In the genomic region with DNA sequence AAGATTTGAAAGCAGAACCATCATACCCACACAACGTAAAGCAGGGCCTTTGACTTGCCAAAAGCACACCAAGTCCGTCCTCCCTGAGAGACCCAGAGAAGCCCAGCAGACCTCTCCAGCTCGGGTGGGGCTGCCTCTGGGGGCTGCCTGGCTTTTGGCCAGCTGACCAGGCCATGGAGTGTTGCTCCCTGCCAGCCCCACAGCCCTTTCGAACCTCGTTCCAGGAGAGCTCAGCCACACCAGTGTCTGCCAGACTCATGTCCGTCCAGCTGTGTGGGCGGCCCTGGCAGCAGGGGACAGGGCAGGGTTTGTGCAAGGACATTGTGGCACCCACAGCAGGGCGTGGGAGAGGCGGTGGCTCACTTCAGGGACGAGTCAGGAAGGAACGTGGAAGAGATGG, we compare ENCODE assay signal across 12 cellular contexts. TPM values are rescaled to one million over a fixed set of nuclear protein-coding genes. Genes with fewer than 3 reads are reported as not detected.
DNase-seq lines count a peak whose midpoint lies in the region; ATAC-seq and TF ChIP-seq lines count a peak whose summit lies in the region.
"Had no signal": no experiment of that assay in that cellular context is flagged by ENCODE, and none has a peak within 500 bp of the region (broad histone marks: within the 10 kb centered on the region; RNA-seq: fewer than 3 reads in every experiment).

No MANE protein-coding gene starts in this region.

- H3K36me3 ChIP-seq in neural progenitor cell (no peaks in the 10 kb centered on the region), transverse colon (no peaks in the 10 kb centered on the region)

- H3K27me3 ChIP-seq in neural progenitor cell: no peaks in the 10 kb centered on the region
- no peaks in the 10 kb centered on the region for H3K27me3 ChIP-seq in transverse colon

- TF ChIP-seq CTCF in neural progenitor cell (IDR thresholded peaks at IDR 0.05): no peak
- TF ChIP-seq CTCF in transverse colon (IDR thresholded peaks at IDR 0.05): no peak

- in situ Hi-C loops in transverse colon (cut with MboI; ENCODE audit: low pct_ligation_motif_present in 1 of 4, low pct_unique_long_range_greater_than_20kb in 1 of 4, low sequenced_read_pairs in 3 of 4): no loop called here

- peak overlapping the region; percentile 34 for H2AFZ ChIP-seq in neural progenitor cell (replicated peaks)

- no peak overlapping the region for H3K4me3 Mint-ChIP-seq in neural progenitor cell
- no peak overlapping the region for H3K4me3 Mint-ChIP-seq in activated CD8-positive, alpha-beta T cell treated with anti-CD3 and anti-CD28 coated beads, Interleukin-2, amount 10 ng/mL, durations not matched to agents 7 days and 5 days

- H3K4me2 ChIP-seq in neural progenitor cell: no peak overlapping the region

- DNase-seq in astrocyte of the hippocampus (ENCODE audit: low read depth, low spot score) (peak; percentile 28), left cardiac atrium (peak; percentile 84), neural progenitor cell (ENCODE audit: low spot score) (no peak), transverse colon (no peak), COLO668 (lab: John Stamatoyannopoulos, UW; ENCODE audit: unreplicated experiment) (no peak), NCI-H1930 (lab: John Stamatoyannopoulos, UW) (no peak)
- DNase-seq in activated CD8-positive, alpha-beta T cell treated with anti-CD3 and anti-CD28 coated beads, Interleukin-2, amount 10 ng/mL, durations not matched to agents 7 days and 5 days: no peak
- DNase-seq: activated CD4-positive, alpha-beta T cell treated with anti-CD3 and anti-CD28 coated beads, Interleukin-2, amount 50 U/mL, for 1 hour; activated naive CD4-positive, alpha-beta T cell treated with Interleukin-2 at 50 U/mL for 16 hours; NCI-H524 treated with DMSO at 0.1 percent for 48 hours had no signal

- H3K4me1 ChIP-seq in neural progenitor cell (no peaks in the 10 kb centered on the region), transverse colon (peaks cover 20 to 38% (median 26%) of the 10 kb centered on the region in 4 donors)

- H3K36me3 Mint-ChIP-seq in neural progenitor cell: no peaks in the 10 kb centered on the region
- H3K36me3 Mint-ChIP-seq in activated CD8-positive, alpha-beta T cell treated with anti-CD3 and anti-CD28 coated beads, Interleukin-2, amount 10 ng/mL, durations not matched to agents 7 days and 5 days (ENCODE audit: low read depth): peaks cover 3% of the 10 kb centered on the region

- POLR2A ChIA-PET in activated CD8-positive, alpha-beta T cell treated with anti-CD3 and anti-CD28 coated beads, Interleukin-2, amount 10 ng/mL, durations not matched to agents 7 days and 5 days (lab: Charles Lee): no interaction called here

- no peak overlapping the region for H3K27ac ChIP-seq in neural progenitor cell
- H3K27ac ChIP-seq in transverse colon: peak overlapping the region; percentile 64 to 77 (median 68)
- H3K27ac ChIP-seq: SK-N-MC had no signal

- peaks cover 4% of the 10 kb centered on the region for H3K27me3 Mint-ChIP-seq in neural progenitor cell (ENCODE audit: insufficient read depth, low read depth)
- no peaks in the 10 kb centered on the region for H3K27me3 Mint-ChIP-seq in activated CD8-positive, alpha-beta T cell treated with anti-CD3 and anti-CD28 coated beads, Interleukin-2, amount 10 ng/mL, durations not matched to agents 7 days and 5 days (ENCODE audit: low read depth)

- no peaks in the 10 kb centered on the region for H4K20me1 ChIP-seq in neural progenitor cell (ENCODE audit: low read depth)

- H3K9me3 ChIP-seq in neural progenitor cell (ENCODE audit: low read depth) (no peaks in the 10 kb centered on the region), transverse colon (peaks cover 0 to 3% of the 10 kb centered on the region in 2 donors)

- H3K4me3 ChIP-seq in neural progenitor cell: no peak overlapping the region
- no peak overlapping the region for H3K4me3 ChIP-seq in transverse colon
- H3K4me3 ChIP-seq: SK-N-MC had no signal

- WGBS in transverse colon (ENCODE audit: low coverage in 1 of 2), 2 donors: 52% methylated on average over 11 of the region's 11 CpGs; no CpG with 5 or more reads in 1 of the 2 donors

- TF ChIP-seq POLR2A in transverse colon (IDR thresholded peaks at IDR 0.05): no peak

- H3K9ac ChIP-seq in neural progenitor cell: no peak overlapping the region

- peak overlapping the region; percentile 66 for H3K27ac Mint-ChIP-seq in neural progenitor cell
- no peak overlapping the region for H3K27ac Mint-ChIP-seq in activated CD8-positive, alpha-beta T cell treated with anti-CD3 and anti-CD28 coated beads, Interleukin-2, amount 10 ng/mL, durations not matched to agents 7 days and 5 days

- CTCF ChIA-PET in activated CD8-positive, alpha-beta T cell treated with anti-CD3 and anti-CD28 coated beads, Interleukin-2, amount 10 ng/mL, durations not matched to agents 7 days and 5 days (lab: Charles Lee): interaction anchor here (0.8 to 1.9 kb wide), 6 partner anchors 19 to 178 kb away, joined by 4 to 9 read pairs (median 6); no protein-coding TSS in a partner anchor

- H3K9me3 Mint-ChIP-seq in neural progenitor cell: peaks cover 2% of the 10 kb centered on the region
- H3K9me3 Mint-ChIP-seq in activated CD8-positive, alpha-beta T cell treated with anti-CD3 and anti-CD28 coated beads, Interleukin-2, amount 10 ng/mL, durations not matched to agents 7 days and 5 days (ENCODE audit: insufficient read depth): no peaks in the 10 kb centered on the region

- intact Hi-C loops in left cardiac atrium (cut with DNase I) (no loop called here), transverse colon (cut with DNase I; ENCODE audit: low total_unique reads) (loop anchor here (5.0 kb wide), 1 partner anchor 139 kb away; no protein-coding TSS in a partner anchor)

- TF ChIP-seq EP300 in transverse colon (IDR thresholded peaks at IDR 0.05; ENCODE audit: low read depth): no peak

- peaks cover 31% of the 10 kb centered on the region for H3K4me1 Mint-ChIP-seq in neural progenitor cell
- H3K4me1 Mint-ChIP-seq in activated CD8-positive, alpha-beta T cell treated with anti-CD3 and anti-CD28 coated beads, Interleukin-2, amount 10 ng/mL, durations not matched to agents 7 days and 5 days (ENCODE audit: low read depth): peaks cover 36% of the 10 kb centered on the region

- H3K79me2 ChIP-seq in neural progenitor cell (ENCODE audit: low read depth): no peaks in the 10 kb centered on the region

- ATAC-seq in left cardiac atrium (peak; percentile 90 to 94), GM18867 (IDR thresholded peaks at IDR 0.05; ENCODE audit: unreplicated experiment) (no peak)
- no peak for ATAC-seq in activated CD8-positive, alpha-beta T cell treated with anti-CD3 and anti-CD28 coated beads, Interleukin-2, amount 10 ng/mL, durations not matched to agents 7 days and 5 days

- H3F3A ChIP-seq in neural progenitor cell (ENCODE audit: low read depth): no peaks in the 10 kb centered on the region

RNA-seq across cellular contexts. Expression of a gene that starts 22.6 kb away (rescaled TPM):
- 10 to 100 TPM; 41.4 to 47.5 TPM for total RNA-seq in left cardiac atrium
- 4.8 and 14.9 TPM in 2 replicates for total RNA-seq in neural progenitor cell (ENCODE audit: low replicate concordance)
- total RNA-seq in transverse colon: 10 to 100 TPM; 21.0 to 53.5 (median 32.5) TPM
- total RNA-seq in activated CD8-positive, alpha-beta T cell treated with anti-CD3 and anti-CD28 coated beads, Interleukin-2, amount 10 ng/mL, durations not matched to agents 7 days and 5 days: 10 to 100 TPM; 34.5 to 35.6 TPM

RNA-seq across cellular contexts. Expression of a gene that starts 47.0 kb away (rescaled TPM):
- total RNA-seq in left cardiac atrium (10 to 100 TPM; 56.2 to 57.6 TPM), neural progenitor cell (ENCODE audit: low replicate concordance) (22.5 and 24.3 TPM in 2 replicates), transverse colon (10 to 100 TPM; 30.8 to 97.1 (median 67.8) TPM)
- 10 to 100 TPM; 11.4 to 11.7 TPM for total RNA-seq in activated CD8-positive, alpha-beta T cell treated with anti-CD3 and anti-CD28 coated beads, Interleukin-2, amount 10 ng/mL, durations not matched to agents 7 days and 5 days

Comparison
In these comparisons a context has a peak if more than half of its experiments do, and no peak if none do; other contexts are left out.
1. DNase-seq: peak in astrocyte of the hippocampus (single experiment) and left cardiac atrium (single experiment); none in neural progenitor cell (single experiment), transverse colon (single experiment), activated CD8-positive, alpha-beta T cell treated with anti-CD3 and anti-CD28 coated beads, Interleukin-2, amount 10 ng/mL, durations not matched to agents 7 days and 5 days (single experiment), COLO668 (single experiment) and NCI-H1930 (0 of 2).
2. ATAC-seq: peak in left cardiac atrium (2 of 2); none in activated CD8-positive, alpha-beta T cell treated with anti-CD3 and anti-CD28 coated beads, Interleukin-2, amount 10 ng/mL, durations not matched to agents 7 days and 5 days (single experiment) and GM18867 (single experiment).